In the genomic region with DNA sequence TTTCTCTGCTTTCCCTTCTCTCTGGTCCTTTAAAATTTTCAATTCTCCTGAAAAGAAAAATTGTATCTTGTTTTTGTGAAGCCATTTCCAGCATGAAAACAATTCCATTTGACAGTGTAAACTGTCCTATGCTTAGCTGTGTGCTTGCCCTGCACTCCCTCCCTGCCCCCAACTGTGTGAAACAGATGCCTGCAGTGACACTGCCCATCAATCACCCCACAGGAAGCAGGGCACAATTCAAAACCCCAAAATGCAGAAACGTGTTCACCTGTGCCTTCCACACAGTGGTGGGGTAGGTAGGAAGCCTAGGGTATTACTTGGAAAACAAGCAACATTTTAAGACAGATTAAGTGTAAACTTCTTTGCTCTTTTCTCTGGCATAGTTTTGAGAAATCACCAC, we compare ENCODE assay signal across 11 cellular contexts.
"Had no signal": no experiment of that assay in that cellular context is flagged by ENCODE, and none has a peak within 500 bp of the region (broad histone marks: within the 10 kb centered on the region; RNA-seq: fewer than 3 reads in every experiment).

No MANE protein-coding gene starts in this region.

- H3K4me1 ChIP-seq: esophagus muscularis mucosa, right atrium auricular region, uterus had no signal

- H3K27ac ChIP-seq: esophagus muscularis mucosa, neutrophil, right atrium auricular region, skin epidermis, uterus had no signal

- DNase-seq: activated CD4-positive, alpha-beta T cell treated with anti-CD3 and anti-CD28 coated beads for 48 hours; activated naive CD4-positive, alpha-beta T cell treated with Interleukin-2 at 50 U/mL for 16 hours; head of caudate nucleus; kidney glomerular epithelial cell; posterior cingulate gyrus; T-helper 9 cell; uterus had no signal

- H3K4me3 ChIP-seq: esophagus muscularis mucosa, right atrium auricular region, skin epidermis, uterus had no signal

- H3K9me3 ChIP-seq: esophagus muscularis mucosa, neutrophil, right atrium auricular region, uterus had no signal

- H3K36me3 ChIP-seq: esophagus muscularis mucosa, neutrophil, right atrium auricular region, uterus had no signal

- H3K27me3 ChIP-seq: esophagus muscularis mucosa, right atrium auricular region, uterus had no signal
